Comparison of ENCODE assay signal across 5 cellular contexts in the genomic region with DNA sequence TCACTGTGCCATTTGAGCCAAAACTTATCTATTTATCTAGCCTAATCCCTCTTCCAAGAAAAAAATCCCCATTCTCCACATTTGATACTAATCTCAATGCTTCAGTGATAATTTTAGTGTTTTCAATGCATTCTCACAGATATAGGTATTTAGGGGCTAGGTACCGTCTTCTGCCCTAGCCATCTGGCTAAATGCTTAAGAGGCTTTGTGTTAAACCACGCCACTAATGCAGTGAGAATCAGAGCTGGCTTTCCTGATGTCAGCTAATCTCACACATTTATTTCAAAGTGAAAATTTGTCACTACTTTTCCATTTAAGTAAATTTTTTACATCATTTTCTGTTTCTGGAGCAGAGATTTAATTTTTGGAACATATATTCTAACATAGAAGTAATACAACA.
"Had no signal": no experiment of that assay in that cellular context is flagged by ENCODE, and none has a peak within 500 bp of the region (broad histone marks: within the 10 kb centered on the region; RNA-seq: fewer than 3 reads in every experiment).

No MANE protein-coding gene starts in this region.

- H3K4me3 ChIP-seq: GM23338 had no signal

- DNase-seq: H9, HCEC 1CT, KG1 had no signal

- H3K27ac ChIP-seq: HL-60 had no signal
